ENCODE assay signal across 1 cellular context in genomic region chr17:64146418-64147109, GRCh38.
TF ChIP-seq lines count a peak whose summit lies in the region.

No MANE protein-coding gene starts in this region.

TF ChIP-seq in SK-N-SH, 30 proteins besides CTCF, POLR2A, EP300 and RAD21:
- TF ChIP-seq ZBTB33 (IDR thresholded peaks at IDR 0.05; ENCODE audit: borderline replicate concordance, low read depth) (0 out of 2 replicates have a peak, but pooled peaks have one; percentile 61), TAF1 (IDR thresholded peaks at IDR 0.05; ENCODE audit: borderline replicate concordance, low read depth, low read length) (0 out of 2 replicates have a peak, but pooled peaks have one; percentile 20), IRF3 (IDR thresholded peaks at IDR 0.05; ENCODE audit: low read depth, low read length) (no peak), TCF12 (IDR thresholded peaks at IDR 0.05) (no peak), RFX5 (IDR thresholded peaks at IDR 0.05; ENCODE audit: low read length) (no peak), JUND (IDR thresholded peaks at IDR 0.05) (no peak; the same call in 1 of the 2 replicates), SMC3 (IDR thresholded peaks at IDR 0.05; ENCODE audit: low read depth, low read length) (0 out of 2 replicates have a peak, but pooled peaks have one; percentile 2), FOXM1 (IDR thresholded peaks at IDR 0.05; ENCODE audit: low read depth) (no peak), MAX (IDR thresholded peaks at IDR 0.05; ENCODE audit: low read depth) (no peak), TEAD4 (IDR thresholded peaks at IDR 0.05; ENCODE audit: borderline replicate concordance, insufficient read depth) (no peak), YY1 (IDR thresholded peaks at IDR 0.05; ENCODE audit: low read depth) (no peak), RXRA (IDR thresholded peaks at IDR 0.05; ENCODE audit: borderline replicate concordance, low read depth) (no peak), NRF1 (IDR thresholded peaks at IDR 0.05; ENCODE audit: low read depth, low read length) (no peak), SIN3A (IDR thresholded peaks at IDR 0.05; ENCODE audit: borderline replicate concordance, low read depth, low read length) (no peak; the same call in 1 of the 2 replicates), ELF1 (IDR thresholded peaks at IDR 0.05) (no peak), FOSL2 (IDR thresholded peaks at IDR 0.05; ENCODE audit: borderline replicate concordance, low read depth) (no peak), MXI1 (IDR thresholded peaks at IDR 0.05; ENCODE audit: low read depth, low read length) (peak; percentile 27; the same call in 1 of the 2 replicates), PBX3 (IDR thresholded peaks at IDR 0.05) (0 out of 2 replicates have a peak, but pooled peaks have one; percentile 14), CHD2 (IDR thresholded peaks at IDR 0.05; ENCODE audit: low read length, partially characterized antibody) (peak; percentile 4), GATA2 (CRISPR knock-in tag; IDR thresholded peaks at IDR 0.05) (no peak)
